Comparison of ENCODE assay signal across 19 cellular contexts in the genomic region with DNA sequence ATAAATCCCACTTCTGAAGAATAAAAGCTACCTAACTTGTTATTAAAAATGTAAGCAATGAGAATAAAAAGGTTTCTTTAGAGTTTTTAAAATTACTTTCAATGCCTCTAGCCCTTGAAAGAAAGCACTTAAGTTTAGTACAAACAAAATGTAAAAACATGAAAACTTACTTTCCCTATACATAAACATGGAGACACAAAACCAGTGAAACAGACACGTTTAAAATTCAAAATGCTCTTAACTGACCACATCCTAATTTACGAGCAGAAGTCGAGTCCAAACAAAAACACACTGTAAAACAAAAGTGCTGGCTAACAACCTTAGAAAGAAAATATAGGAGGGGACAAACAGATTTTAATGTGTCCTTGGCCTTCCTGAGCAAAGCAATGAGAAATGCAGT. TPM values are rescaled to one million over a fixed set of nuclear protein-coding genes. Genes with fewer than 3 reads are reported as not detected.
DNase-seq lines count a peak whose midpoint lies in the region; ATAC-seq and TF ChIP-seq lines count a peak whose summit lies in the region.
"Had no signal": no experiment of that assay in that cellular context is flagged by ENCODE, and none has a peak within 500 bp of the region (broad histone marks: within the 10 kb centered on the region; RNA-seq: fewer than 3 reads in every experiment).

No MANE protein-coding gene starts in this region.

- H3K4me1 Mint-ChIP-seq in CD4-positive, alpha-beta T cell (ENCODE audit: low read depth), result peaks cover 78% of the 10 kb centered on the region
- H3K4me1 Mint-ChIP-seq in WTC11, result peaks cover 36% of the 10 kb centered on the region
- H3K4me1 Mint-ChIP-seq in stimulated activated effector memory CD8-positive, alpha-beta T cell treated with anti-CD3 and anti-CD28 coated beads, Interleukin-12 subunit alpha, Interleukin-12 subunit beta, amount 100 ng/mL, for 72 hours, result peaks cover 65% of the 10 kb centered on the region

- TF ChIP-seq CTCF in CD4-positive, alpha-beta T cell (IDR thresholded peaks at IDR 0.05), result no peak
- TF ChIP-seq CTCF in HEK293 (tag by site-specific recombination; IDR thresholded peaks at IDR 0.05), result no peak
- no peak for TF ChIP-seq CTCF in WTC11 (IDR thresholded peaks at IDR 0.05)
- TF ChIP-seq CTCF in foreskin keratinocyte (conservative IDR thresholded peaks at IDR 0.05), result no peak

- peaks cover 7% of the 10 kb centered on the region for H3K9me3 ChIP-seq in CD4-positive, alpha-beta T cell (ENCODE audit: control insufficient read depth, low read length)
- H3K9me3 ChIP-seq in HEK293 (ENCODE audit: control insufficient read depth, insufficient read depth, low read depth, low read length), result no peaks in the 10 kb centered on the region
- H3K9me3 ChIP-seq: BE2C had no signal

- peak overlapping the region; percentile 11 for H3K27ac Mint-ChIP-seq in CD4-positive, alpha-beta T cell
- H3K27ac Mint-ChIP-seq in WTC11, result peak overlapping the region; percentile 43; the same call in 1 of the 2 replicates
- H3K27ac Mint-ChIP-seq in stimulated activated effector memory CD8-positive, alpha-beta T cell treated with anti-CD3 and anti-CD28 coated beads, Interleukin-12 subunit alpha, Interleukin-12 subunit beta, amount 100 ng/mL, for 72 hours, result peak overlapping the region; percentile 70

- no peaks in the 10 kb centered on the region for H3K27me3 Mint-ChIP-seq in CD4-positive, alpha-beta T cell
- no peaks in the 10 kb centered on the region for H3K27me3 Mint-ChIP-seq in WTC11 (ENCODE audit: low read depth)
- H3K27me3 Mint-ChIP-seq: CD4-positive, alpha-beta memory T cell had no signal

- H3K4me3 ChIP-seq in HEK293 (ENCODE audit: low read depth, low read length), result no peak overlapping the region
- H3K4me3 ChIP-seq: K562 had no signal

- intact Hi-C loops in CD4-positive, alpha-beta T cell (cut with DNase I, micrococcal nuclease), result loop anchor here in 1 of 2 experiments (1.0 kb wide), 1 partner anchor 35 kb away; no protein-coding TSS in a partner anchor

- no peaks in the 10 kb centered on the region for H3K27me3 ChIP-seq in CD4-positive, alpha-beta T cell (ENCODE audit: control insufficient read depth, insufficient read depth, low read length)
- H3K27me3 ChIP-seq in foreskin keratinocyte, result no peaks in the 10 kb centered on the region
- H3K27me3 ChIP-seq: BE2C had no signal

- POLR2A ChIA-PET in CD4-positive, alpha-beta T cell (lab: Charles Lee), result no interaction called here
- POLR2A ChIA-PET in HEK293 (lab: Yijun Ruan, JAX), result no interaction called here
- POLR2A ChIA-PET in WTC11 (lab: Charles Lee), result no interaction called here

- CTCF ChIA-PET in CD4-positive, alpha-beta T cell (lab: Charles Lee), result no interaction called here
- CTCF ChIA-PET in HEK293 (lab: Yijun Ruan, JAX), result no interaction called here
- CTCF ChIA-PET in WTC11 (lab: Charles Lee), result no interaction called here

- H3K36me3 ChIP-seq in HEK293 (ENCODE audit: control insufficient read depth in 2 of 2, insufficient read depth in 1 of 2, low read length in 2 of 2), result no peaks in the 10 kb centered on the region; a peak in 1 of 3 replicates
- H3K36me3 ChIP-seq: BE2C had no signal

- H3K4me1 ChIP-seq in HEK293 (ENCODE audit: control insufficient read depth, insufficient read depth, low read length) (peaks cover 15% of the 10 kb centered on the region), foreskin keratinocyte (peaks cover 6% of the 10 kb centered on the region)
- H3K4me1 ChIP-seq: BE2C had no signal

- TF ChIP-seq POLR2A in erythroblast (IDR thresholded peaks at IDR 0.05; ENCODE audit: low read length), result no peak

- H3K4me3 Mint-ChIP-seq in CD4-positive, alpha-beta T cell, result no peak overlapping the region
- H3K4me3 Mint-ChIP-seq in WTC11, result no peak overlapping the region
- no peak overlapping the region for H3K4me3 Mint-ChIP-seq in stimulated activated effector memory CD8-positive, alpha-beta T cell treated with anti-CD3 and anti-CD28 coated beads, Interleukin-12 subunit alpha, Interleukin-12 subunit beta, amount 100 ng/mL, for 72 hours

- no peak for ATAC-seq in CD4-positive, alpha-beta T cell (ENCODE audit: poor library complexity)
- ATAC-seq in WTC11 (no peak), foreskin keratinocyte (no peak)
- no peak for ATAC-seq in stimulated activated effector memory CD8-positive, alpha-beta T cell treated with anti-CD3 and anti-CD28 coated beads, Interleukin-12 subunit alpha, Interleukin-12 subunit beta, amount 100 ng/mL, for 72 hours
- ATAC-seq: HCT116, K562 had no signal

- H3K36me3 Mint-ChIP-seq in CD4-positive, alpha-beta T cell (ENCODE audit: low read depth), result peaks cover 14% of the 10 kb centered on the region
- H3K36me3 Mint-ChIP-seq in WTC11, result peaks cover 24% of the 10 kb centered on the region
- H3K36me3 Mint-ChIP-seq in stimulated activated effector memory CD8-positive, alpha-beta T cell treated with anti-CD3 and anti-CD28 coated beads, Interleukin-12 subunit alpha, Interleukin-12 subunit beta, amount 100 ng/mL, for 72 hours, result peaks cover 3% of the 10 kb centered on the region

- peaks cover 3% of the 10 kb centered on the region for H3K9me3 Mint-ChIP-seq in CD4-positive, alpha-beta T cell
- H3K9me3 Mint-ChIP-seq in WTC11, result peaks cover 21% of the 10 kb centered on the region
- no peaks in the 10 kb centered on the region for H3K9me3 Mint-ChIP-seq in stimulated activated effector memory CD8-positive, alpha-beta T cell treated with anti-CD3 and anti-CD28 coated beads, Interleukin-12 subunit alpha, Interleukin-12 subunit beta, amount 100 ng/mL, for 72 hours

- DNase-seq in CD4-positive, alpha-beta T cell, result no peak
- no peak for DNase-seq in WTC11 (ENCODE audit: low spot score)
- no peak for DNase-seq in stimulated activated effector memory CD8-positive, alpha-beta T cell treated with anti-CD3 and anti-CD28 coated beads, Interleukin-12 subunit alpha, Interleukin-12 subunit beta, amount 100 ng/mL, for 72 hours (ENCODE audit: low spot score in 2 of 2)
- DNase-seq in erythroblast (lab: John Stamatoyannopoulos, UW), result no peak
- DNase-seq in foreskin keratinocyte, result no peak
- DNase-seq in NCI-H774 (lab: John Stamatoyannopoulos, UW), result no peak
- DNase-seq: ACHN; BE2C; C1 segment of cervical spinal cord; CD4-positive, alpha-beta memory T cell; DMS153; DMS79; GDM1; GOT3; H7; IMR-90 had no signal

- no peak overlapping the region for H3K27ac ChIP-seq in CD4-positive, alpha-beta T cell (ENCODE audit: low read depth, low read length)
- H3K27ac ChIP-seq in HEK293 (ENCODE audit: extremely low read depth, low read depth, low read length) (no peak overlapping the region), foreskin keratinocyte (no peak overlapping the region)

TF ChIP-seq in HEK293, 187 proteins besides CTCF, POLR2A, EP300 and RAD21:
- TF ChIP-seq TRIM28 (IDR thresholded peaks at IDR 0.05; ENCODE audit: borderline replicate concordance, low read length), result peak; percentile 81; the same call in 1 of the 2 replicates
- TF ChIP-seq, protein P1, sequence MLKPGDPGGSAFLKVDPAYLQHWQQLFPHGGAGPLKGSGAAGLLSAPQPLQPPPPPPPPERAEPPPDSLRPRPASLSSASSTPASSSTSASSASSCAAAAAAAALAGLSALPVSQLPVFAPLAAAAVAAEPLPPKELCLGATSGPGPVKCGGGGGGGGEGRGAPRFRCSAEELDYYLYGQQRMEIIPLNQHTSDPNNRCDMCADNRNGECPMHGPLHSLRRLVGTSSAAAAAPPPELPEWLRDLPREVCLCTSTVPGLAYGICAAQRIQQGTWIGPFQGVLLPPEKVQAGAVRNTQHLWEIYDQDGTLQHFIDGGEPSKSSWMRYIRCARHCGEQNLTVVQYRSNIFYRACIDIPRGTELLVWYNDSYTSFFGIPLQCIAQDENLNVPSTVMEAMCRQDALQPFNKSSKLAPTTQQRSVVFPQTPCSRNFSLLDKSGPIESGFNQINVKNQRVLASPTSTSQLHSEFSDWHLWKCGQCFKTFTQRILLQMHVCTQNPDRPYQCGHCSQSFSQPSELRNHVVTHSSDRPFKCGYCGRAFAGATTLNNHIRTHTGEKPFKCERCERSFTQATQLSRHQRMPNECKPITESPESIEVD (tag by site-specific recombination; IDR thresholded peaks at IDR 0.05), result peak; percentile 91
- 0 out of 2 replicates have a peak, but pooled peaks have one; percentile 24 for TF ChIP-seq ZNF610 (tag by site-specific recombination; IDR thresholded peaks at IDR 0.05; ENCODE audit: borderline replicate concordance)
- TF ChIP-seq ZNF239 (tag by site-specific recombination; IDR thresholded peaks at IDR 0.05), result no peak
- no peak for TF ChIP-seq ZNF623 (tag by site-specific recombination; IDR thresholded peaks at IDR 0.05)
TF ChIP-seq in HEK293: peak in this region for 3.

TF ChIP-seq in WTC11, 78 proteins besides CTCF, POLR2A, EP300 and RAD21 (continues in another document):
- TF ChIP-seq, protein P2, sequence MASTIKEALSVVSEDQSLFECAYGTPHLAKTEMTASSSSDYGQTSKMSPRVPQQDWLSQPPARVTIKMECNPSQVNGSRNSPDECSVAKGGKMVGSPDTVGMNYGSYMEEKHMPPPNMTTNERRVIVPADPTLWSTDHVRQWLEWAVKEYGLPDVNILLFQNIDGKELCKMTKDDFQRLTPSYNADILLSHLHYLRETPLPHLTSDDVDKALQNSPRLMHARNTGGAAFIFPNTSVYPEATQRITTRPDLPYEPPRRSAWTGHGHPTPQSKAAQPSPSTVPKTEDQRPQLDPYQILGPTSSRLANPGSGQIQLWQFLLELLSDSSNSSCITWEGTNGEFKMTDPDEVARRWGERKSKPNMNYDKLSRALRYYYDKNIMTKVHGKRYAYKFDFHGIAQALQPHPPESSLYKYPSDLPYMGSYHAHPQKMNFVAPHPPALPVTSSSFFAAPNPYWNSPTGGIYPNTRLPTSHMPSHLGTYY (CRISPR knock-in tag; IDR thresholded peaks at IDR 0.05), result no peak
- TF ChIP-seq CREB1 (CRISPR knock-in tag; IDR thresholded peaks at IDR 0.05) (no peak), NFE2L1 (CRISPR knock-in tag; IDR thresholded peaks at IDR 0.05) (no peak), CBFB (CRISPR knock-in tag; IDR thresholded peaks at IDR 0.05; ENCODE audit: low read depth) (no peak), NR2C2 (CRISPR knock-in tag; IDR thresholded peaks at IDR 0.05) (no peak), ZNF219 (CRISPR knock-in tag; IDR thresholded peaks at IDR 0.05; ENCODE audit: borderline replicate concordance) (no peak)

RNA-seq across cellular contexts. Expression of a gene that starts 36.6 kb away (rescaled TPM):
- 10 to 100 TPM; 61.6 to 64.1 TPM for total RNA-seq in CD4-positive, alpha-beta T cell
- total RNA-seq in WTC11 (2021) (68.6 to 77.0 TPM (median 74.3 TPM) in 3 replicates), foreskin keratinocyte (54.4 and 55.9 TPM in 2 replicates)
- polyA plus RNA-seq in foreskin keratinocyte, result 9.9 and 11.9 TPM in 2 replicates

Comparison
In these comparisons a context has a peak if more than half of its experiments do, and no peak if none do; other contexts are left out.
1. H3K27ac Mint-ChIP-seq: peak in every context shown above with its lines; median percentile 70 in stimulated activated effector memory CD8-positive, alpha-beta T cell treated with anti-CD3 and anti-CD28 coated beads, Interleukin-12 subunit alpha, Interleukin-12 subunit beta, amount 100 ng/mL, for 72 hours; 43 in WTC11; 11 in CD4-positive, alpha-beta T cell.